Comparison of ENCODE assay signal across 14 cellular contexts in the genomic region with DNA sequence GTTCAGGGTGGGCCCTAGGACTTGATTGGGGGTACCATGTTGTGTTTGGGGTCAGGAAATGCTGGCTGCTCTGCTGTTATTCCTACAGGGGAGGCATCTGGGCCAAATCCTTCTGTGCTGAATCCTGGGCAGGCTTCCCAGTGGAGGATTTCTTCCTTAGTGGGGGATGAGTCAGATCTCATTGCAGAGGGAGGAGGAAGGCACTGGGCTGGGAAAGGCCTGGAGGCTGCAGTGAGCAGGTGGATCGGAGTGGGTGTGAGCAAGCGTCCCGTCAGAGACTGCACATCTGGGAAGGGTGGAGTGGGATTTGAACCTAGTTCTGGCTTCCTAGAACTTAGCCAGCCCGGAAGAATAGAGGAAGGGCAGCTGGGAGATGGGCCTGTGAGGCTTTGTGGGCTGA. TPM values are rescaled to one million over a fixed set of nuclear protein-coding genes. Genes with fewer than 3 reads are reported as not detected.
DNase-seq lines count a peak whose midpoint lies in the region; ATAC-seq, FAIRE-seq and TF ChIP-seq lines count a peak whose summit lies in the region.
"Had no signal": no experiment of that assay in that cellular context is flagged by ENCODE, and none has a peak within 500 bp of the region (broad histone marks: within the 10 kb centered on the region; RNA-seq: fewer than 3 reads in every experiment).

No MANE protein-coding gene starts in this region.

- no peak overlapping the region for H3K4me3 ChIP-seq in astrocyte (ENCODE audit: insufficient read depth, low read depth, low read length)
- no peak overlapping the region for H3K4me3 ChIP-seq in foreskin fibroblast (ENCODE audit: low read depth in 1 of 2, low read length in 2 of 2)
- H3K4me3 ChIP-seq: thoracic aorta had no signal

- no peak overlapping the region for H2AFZ ChIP-seq in astrocyte (ENCODE audit: low read depth, low read length)

- no peak for FAIRE-seq in astrocyte (lab: Jason Lieb, UNC)

- H3K4me1 ChIP-seq in astrocyte (ENCODE audit: insufficient read depth, low read length) = peaks cover 9% of the 10 kb centered on the region

- H3K9me3 Mint-ChIP-seq in astrocyte (ENCODE audit: unreplicated experiment) (no peaks in the 10 kb centered on the region), type B pancreatic cell (no peaks in the 10 kb centered on the region)
- H3K9me3 Mint-ChIP-seq: activated T-cell treated with anti-CD3 and anti-CD28 coated beads, Interleukin-2, amount 50 U/mL, for 4 hours; central memory CD8-positive, alpha-beta T cell had no signal

- peaks cover 20% of the 10 kb centered on the region for H4K20me1 ChIP-seq in astrocyte (ENCODE audit: insufficient read depth, low read length)

- no peak overlapping the region for H3K27ac Mint-ChIP-seq in astrocyte (ENCODE audit: unreplicated experiment)
- H3K27ac Mint-ChIP-seq in type B pancreatic cell = no peak overlapping the region
- no peak overlapping the region for H3K27ac Mint-ChIP-seq in T-helper 17 cell

- ATAC-seq in T-helper 17 cell = no peak
- no peak for ATAC-seq in GM18909 (IDR thresholded peaks at IDR 0.05; ENCODE audit: poor library complexity, unreplicated experiment)
- ATAC-seq: activated T-cell treated with anti-CD3 and anti-CD28 coated beads, Interleukin-2, amount 50 U/mL, for 4 hours; right cardiac atrium had no signal

- peaks cover 2% of the 10 kb centered on the region for H3K27me3 Mint-ChIP-seq in astrocyte (ENCODE audit: low read depth, unreplicated experiment)
- peaks cover 3% of the 10 kb centered on the region for H3K27me3 Mint-ChIP-seq in type B pancreatic cell
- H3K27me3 Mint-ChIP-seq in T-helper 17 cell = peaks cover 3% of the 10 kb centered on the region

- TF ChIP-seq CTCF in astrocyte (IDR thresholded peaks at IDR 0.05; ENCODE audit: insufficient read depth, low read depth, low read length) (no peak), foreskin fibroblast (IDR thresholded peaks at IDR 0.05; ENCODE audit: low read depth, low read length) (no peak), type B pancreatic cell (conservative IDR thresholded peaks at IDR 0.05) (no peak)

- H3K27me3 ChIP-seq in astrocyte (ENCODE audit: insufficient read depth, low read length) = peaks cover 7% of the 10 kb centered on the region
- H3K27me3 ChIP-seq: BE2C had no signal

- no peak overlapping the region for H3K4me2 ChIP-seq in astrocyte (ENCODE audit: low read length)

- H3K4me1 Mint-ChIP-seq in astrocyte (ENCODE audit: low read depth, unreplicated experiment) (peaks cover 5% of the 10 kb centered on the region), type B pancreatic cell (ENCODE audit: unreplicated experiment) (peaks cover 4% of the 10 kb centered on the region), T-helper 17 cell (peaks cover 19% of the 10 kb centered on the region)

- no peak overlapping the region for H3K27ac ChIP-seq in astrocyte (ENCODE audit: low read depth, low read length)
- H3K27ac ChIP-seq: thoracic aorta had no signal

- no peak overlapping the region for H3K4me3 Mint-ChIP-seq in astrocyte (ENCODE audit: unreplicated experiment)
- no peak overlapping the region for H3K4me3 Mint-ChIP-seq in type B pancreatic cell
- no peak overlapping the region for H3K4me3 Mint-ChIP-seq in T-helper 17 cell
- H3K4me3 Mint-ChIP-seq: activated T-cell treated with anti-CD3 and anti-CD28 coated beads, Interleukin-2, amount 50 U/mL, for 4 hours; central memory CD8-positive, alpha-beta T cell had no signal

- peak; percentile 85 for DNase-seq in A172 (ENCODE audit: low spot score)
- DNase-seq in HCEC 1CT = peak; percentile 85
- peak; percentile 67 for DNase-seq in astrocyte (ENCODE audit: low read depth)
- DNase-seq in foreskin fibroblast = peak; percentile 77 to 93
- DNase-seq in type B pancreatic cell (ENCODE audit: extremely low spot score, unreplicated experiment) = no peak
- DNase-seq in T-helper 17 cell = no peak
- DNase-seq in NOMO-1 (lab: John Stamatoyannopoulos, UW; ENCODE audit: unreplicated experiment in 2 of 2) = no peak
- DNase-seq: activated T-cell treated with anti-CD3 and anti-CD28 coated beads, Interleukin-2, amount 50 U/mL, for 4 hours; BE2C; right cardiac atrium; SHP77 treated with DMSO at 0.1 percent for 48 hours had no signal

- H3K9me3 ChIP-seq in astrocyte (ENCODE audit: insufficient read depth, low read depth, low read length) (no peaks in the 10 kb centered on the region), T-helper 17 cell (ENCODE audit: control insufficient read depth, low read length, poor library complexity, severe bottlenecking) (no peaks in the 10 kb centered on the region)
- H3K9me3 ChIP-seq: BE2C, thoracic aorta had no signal

- no peaks in the 10 kb centered on the region for H3K79me2 ChIP-seq in astrocyte (ENCODE audit: insufficient read depth, low read length)

- no peaks in the 10 kb centered on the region for H3K36me3 ChIP-seq in astrocyte (ENCODE audit: insufficient read depth, low read length)

- H3K9ac ChIP-seq in astrocyte (ENCODE audit: low read length) = no peak overlapping the region

- H3K36me3 Mint-ChIP-seq in astrocyte (ENCODE audit: low read depth, unreplicated experiment) (peaks cover 4% of the 10 kb centered on the region), type B pancreatic cell (no peaks in the 10 kb centered on the region), T-helper 17 cell (ENCODE audit: low read depth) (no peaks in the 10 kb centered on the region)

RNA-seq across cellular contexts. Expression of a gene that starts 11.5 kb away (rescaled TPM):
- total RNA-seq in A172 (2014; rRNA removed; shearing (Covaris generic)) = 52.3 and 55.7 TPM in 2 replicates
- 91.0 and 97.3 TPM in 2 replicates for total RNA-seq in astrocyte
- 86.0 and 90.9 TPM in 2 replicates for total RNA-seq in type B pancreatic cell (ENCODE audit: low replicate concordance)
- total RNA-seq in T-helper 17 cell = 10 to 100 TPM; 21.8 to 27.0 TPM

RNA-seq across cellular contexts. Expression of a gene that starts 22.6 kb away (rescaled TPM):
- total RNA-seq in A172 (2014; rRNA removed; shearing (Covaris generic)) = 0.14 TPM in 1 of 2 replicates, not detected in the other
- total RNA-seq in astrocyte (1.5 and 1.6 TPM in 2 replicates), type B pancreatic cell (ENCODE audit: low replicate concordance) (13.4 and 15.3 TPM in 2 replicates), T-helper 17 cell (not detected)

Comparison
In these comparisons a context has a peak if more than half of its experiments do, and no peak if none do; other contexts are left out.
1. DNase-seq: peak in A172 (single experiment), HCEC 1CT (single experiment), astrocyte (single experiment) and foreskin fibroblast (2 of 2); none in type B pancreatic cell (single experiment), T-helper 17 cell (0 of 3) and NOMO-1 (0 of 2).